8 cellular contexts compared by ENCODE assay signal in the genomic region with DNA sequence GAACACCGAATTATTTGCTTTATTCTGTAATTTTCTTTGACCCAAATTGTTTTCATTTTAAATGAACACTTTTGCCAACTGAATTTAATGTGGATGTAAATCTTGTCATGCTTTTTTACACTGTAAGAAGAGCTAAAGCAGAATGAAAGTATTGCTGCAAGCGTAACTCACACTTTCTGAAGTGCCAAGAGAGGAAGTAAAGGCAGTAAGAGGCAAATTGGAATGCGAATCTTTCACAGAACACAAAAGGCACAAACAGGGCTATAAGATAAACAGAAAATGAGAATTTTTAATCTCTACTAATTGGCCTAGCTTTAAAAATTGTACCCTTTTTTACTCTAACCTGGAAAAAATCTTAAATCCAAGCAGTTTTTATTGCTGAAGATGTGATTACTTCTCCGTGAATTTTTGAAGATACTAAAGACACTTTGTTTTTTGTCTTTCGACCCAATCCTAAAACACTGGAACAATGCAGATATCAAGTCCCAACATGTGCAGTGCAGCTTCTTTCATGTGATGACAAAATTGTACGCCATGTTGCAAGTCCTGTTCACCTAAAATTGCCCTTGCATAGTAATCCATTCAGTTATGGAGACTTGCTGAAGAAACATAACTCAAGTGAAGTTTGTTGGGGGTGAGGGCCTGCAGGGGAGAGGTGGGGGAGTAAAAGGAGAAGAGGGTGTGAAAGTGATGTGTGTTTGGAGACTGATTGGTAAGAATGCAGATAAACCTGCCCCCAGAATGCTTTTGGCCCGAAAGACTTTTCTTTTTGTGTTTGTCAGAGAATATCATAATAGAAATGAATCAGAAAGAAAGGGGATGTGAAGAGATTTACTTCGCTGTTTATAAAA. TPM values are rescaled to one million over a fixed set of nuclear protein-coding genes. Genes with fewer than 3 reads are reported as not detected.
A peak's percentile ranks its signal among the peaks of the same experiment; 100 is the strongest.
DNase-seq lines count a peak whose midpoint lies in the region; ATAC-seq, FAIRE-seq and TF ChIP-seq lines count a peak whose summit lies in the region.

No MANE protein-coding gene starts in this region.

- DNase-seq in Calu3 (no peak), NOMO-1 treated with DMSO at 0.1 percent for 48 hours (lab: John Stamatoyannopoulos, UW; ENCODE audit: unreplicated experiment) (peak; percentile 47), H1 (ENCODE audit: low read depth in 1 of 2, low spot score in 2 of 2) (no peak), neural crest cell (ENCODE audit: low read depth, low spot score) (no peak)

- H3K36me3 ChIP-seq in H1 (ENCODE audit: control insufficient read depth in 2 of 4, insufficient read depth in 4 of 4, low read length in 3 of 4): peaks cover 6 to 29% (median 23%) of the 10 kb centered on the region in 4 experiments

- peak overlapping the region in 3 of 4 experiments; percentile 68 to 74 (median 73); a peak in 6 of 7 replicates for H3K9ac ChIP-seq in H1 (replicated peaks in 1 of 4; ENCODE audit: extremely low read depth in 1 of 4, low read depth in 3 of 4, low read length in 3 of 4)

- peaks cover 46% of the 10 kb centered on the region for H3K4me1 Mint-ChIP-seq in Calu3 (ENCODE audit: low read depth, unreplicated experiment)
- H3K4me1 Mint-ChIP-seq in neural crest cell: peaks cover 65% of the 10 kb centered on the region

- intact Hi-C loops in Calu3 (cut with micrococcal nuclease; ENCODE audit: unreplicated experiment): loop anchor here (10.0 kb wide), 1 partner anchor 168 kb away; no protein-coding TSS in a partner anchor

- H3K9me3 Mint-ChIP-seq in Calu3 (ENCODE audit: low read depth, unreplicated experiment): no peaks in the 10 kb centered on the region
- H3K9me3 Mint-ChIP-seq in neural crest cell: no peaks in the 10 kb centered on the region

- H3K36me3 Mint-ChIP-seq in Calu3 (ENCODE audit: insufficient read depth, unreplicated experiment) (peaks cover 41% of the 10 kb centered on the region), neural crest cell (ENCODE audit: low read depth) (peaks cover 5% of the 10 kb centered on the region)

- H3K18ac ChIP-seq in H1 (ENCODE audit: extremely low read depth, low read length): peak overlapping the region; percentile 25; the same call in 1 of the 2 replicates

- TSS peak; percentile 44 for BruUV-seq in Calu3 (replicated peaks; lab: Mats Ljungman, UMichigan)

- H3K27me3 ChIP-seq in H1 (replicated peaks in 1 of 4; ENCODE audit: control insufficient read depth in 3 of 4, extremely low read depth in 1 of 4, insufficient read depth in 3 of 4, low read length in 3 of 4): no peaks in the 10 kb centered on the region

- 41% methylated on average over 8 of the region's 8 CpGs; no CpG with 5 or more reads in 1 of the 2 experiments for WGBS in H1 (ENCODE audit: extremely low coverage in 1 of 2, insufficient coverage in 1 of 2, insufficient read length in 1 of 2, insufficient replicate concordance in 2 of 2, low coverage in 1 of 2, low lambda C conversion rate in 2 of 2, missing lambda C conversion rate in 1 of 2), 2 experiments

- H3K56ac ChIP-seq in H1 (replicated peaks; ENCODE audit: insufficient read length, low read depth, low read length): no peak overlapping the region

- FAIRE-seq in H1 (lab: Jason Lieb, UNC): no peak

- no peak overlapping the region for H4K5ac ChIP-seq in H1 (ENCODE audit: insufficient read length, low read depth, low read length)

- no peak overlapping the region for H4K8ac ChIP-seq in H1 (ENCODE audit: extremely low read depth, insufficient read depth, low read length)

- H3K4me2 ChIP-seq in H1 (ENCODE audit: insufficient read depth in 1 of 2, low read depth in 2 of 2, low read length in 2 of 2): peak overlapping the region; percentile 78 to 95

- CTCF ChIA-PET in Calu3 (lab: Charles Lee): interaction anchor here (0.5 to 0.6 kb wide), 2 partner anchors 10 to 376 kb away, joined by 3 to 4 read pairs; no protein-coding TSS in a partner anchor
- CTCF ChIA-PET in H1 (lab: Charles Lee; ENCODE audit: partially characterized antibody): interaction anchor here (0.6 to 2.1 kb wide), 9 partner anchors 9 to 274 kb away, joined by 3 to 7 read pairs (median 3); no protein-coding TSS in a partner anchor

- H3K23ac ChIP-seq in H1 (ENCODE audit: insufficient read length): no peak overlapping the region

- peaks cover 14 to 24% of the 10 kb centered on the region in 2 experiments for H4K20me1 ChIP-seq in H1 (replicated peaks in 1 of 2; ENCODE audit: control insufficient read depth in 1 of 2, insufficient read depth in 2 of 2, low read length in 2 of 2)

- no peak overlapping the region for H3K4ac ChIP-seq in H1 (replicated peaks; ENCODE audit: insufficient read length, low read depth, low read length)

- no peak for TF ChIP-seq RAD21 in H1 (IDR thresholded peaks at IDR 0.05 in 1 of 2, conservative IDR thresholded peaks at IDR 0.05 in 1 of 2; ENCODE audit: low read depth in 2 of 2, low read length in 2 of 2)

- H3K9me3 ChIP-seq in H1 (ENCODE audit: insufficient read depth in 2 of 2, low read depth in 1 of 2, low read length in 1 of 2): no peaks in the 10 kb centered on the region

- peaks cover 26% of the 10 kb centered on the region for H3K27me3 Mint-ChIP-seq in Calu3 (ENCODE audit: unreplicated experiment)
- no peaks in the 10 kb centered on the region for H3K27me3 Mint-ChIP-seq in neural crest cell (ENCODE audit: low read depth)

- no peak overlapping the region for H2BK120ac ChIP-seq in H1 (replicated peaks; ENCODE audit: low read depth, low read length)

- H3K27ac ChIP-seq in H1 (ENCODE audit: low read depth, low read length): peak overlapping the region; percentile 61; the same call in 1 of the 2 replicates

- no peak overlapping the region for H2AFZ ChIP-seq in H1 (ENCODE audit: low read length)

- no peak overlapping the region for H2BK12ac ChIP-seq in H1 (ENCODE audit: low read depth, low read length)

- no peak for TF ChIP-seq EP300 in H1 (IDR thresholded peaks at IDR 0.05; ENCODE audit: borderline replicate concordance in 1 of 2, low read depth in 2 of 2, low read length in 2 of 2)

- TF ChIP-seq CTCF in Calu3 (IDR thresholded peaks at IDR 0.05; ENCODE audit: unreplicated experiment): no peak
- TF ChIP-seq CTCF in H1 (IDR thresholded peaks at IDR 0.05; ENCODE audit: control extremely low read depth in 1 of 3, insufficient read depth in 1 of 3, low read depth in 1 of 3, low read length in 3 of 3): no peak
- no peak for TF ChIP-seq CTCF in neural crest cell (conservative IDR thresholded peaks at IDR 0.05)

- H3K27ac Mint-ChIP-seq in Calu3 (ENCODE audit: unreplicated experiment) (peak overlapping the region; percentile 62), neural crest cell (ENCODE audit: unreplicated experiment) (no peak overlapping the region)

- no peak overlapping the region; the same call in 1 of the 2 replicates for H2BK5ac ChIP-seq in H1 (ENCODE audit: low read depth, low read length)

- peaks cover 16% of the 10 kb centered on the region for H3K23me2 ChIP-seq in H1 (ENCODE audit: low read depth, low read length)

- H2BK15ac ChIP-seq in H1 (ENCODE audit: low read length): no peak overlapping the region

- POLR2A ChIA-PET in H1 (lab: Charles Lee; ENCODE audit: partially characterized antibody): interaction anchor here (1.0 to 3.4 kb wide), 10 partner anchors 9 to 113 kb away, joined by 3 to 58 read pairs (median 6); a partner anchor contains a TSS

- H3K4me3 ChIP-seq in H1 (ENCODE audit: extremely low read depth in 1 of 4, insufficient read depth in 2 of 4, low read depth in 3 of 4, low read length in 4 of 4): peak overlapping the region; percentile 92 to 100 (median 95)

- no peak for ATAC-seq in HG03139 (IDR thresholded peaks at IDR 0.05; ENCODE audit: unreplicated experiment)
- no peak for ATAC-seq in HG03457 (IDR thresholded peaks at IDR 0.05; ENCODE audit: unreplicated experiment)
- no peak for ATAC-seq in GM18870 (IDR thresholded peaks at IDR 0.05; ENCODE audit: unreplicated experiment)
- no peak for ATAC-seq in HG02610 (IDR thresholded peaks at IDR 0.05; ENCODE audit: unreplicated experiment)

- peaks cover 27 to 69% of the 10 kb centered on the region in 2 experiments for H3K79me2 ChIP-seq in H1 (ENCODE audit: control insufficient read depth in 1 of 2, insufficient read depth in 2 of 2, low read length in 2 of 2)

- no peak overlapping the region for H2AK5ac ChIP-seq in H1 (ENCODE audit: low read depth, low read length)

- peaks cover 5 to 13% (median 8%) of the 10 kb centered on the region in 4 experiments; a peak in 6 of 7 replicates for H3K4me1 ChIP-seq in H1 (replicated peaks in 1 of 4; ENCODE audit: control insufficient read depth in 3 of 4, insufficient read depth in 4 of 4, low read length in 3 of 4)

- peaks cover 4% of the 10 kb centered on the region; the same call in 1 of the 2 replicates for H3K79me1 ChIP-seq in H1 (ENCODE audit: low read depth, low read length)

- H3K4me3 Mint-ChIP-seq in Calu3 (ENCODE audit: low read depth, unreplicated experiment): peak overlapping the region; percentile 77
- H3K4me3 Mint-ChIP-seq in neural crest cell: peak overlapping the region; percentile 97

- TF ChIP-seq POLR2A in H1 (IDR thresholded peaks at IDR 0.05; ENCODE audit: control extremely low read depth in 1 of 2, low read depth in 2 of 2, low read length in 2 of 2): no peak; a peak in 1 of 3 replicates

- H3K14ac ChIP-seq in H1 (ENCODE audit: insufficient read length): no peak overlapping the region

- H4K91ac ChIP-seq in H1 (replicated peaks; ENCODE audit: insufficient read length, low read length): no peak overlapping the region

- H2BK20ac ChIP-seq in H1 (ENCODE audit: low read length): no peak overlapping the region

TF ChIP-seq in H1, 55 proteins besides CTCF, POLR2A, EP300 and RAD21 (continues in another document):
- TF ChIP-seq, protein P1, sequence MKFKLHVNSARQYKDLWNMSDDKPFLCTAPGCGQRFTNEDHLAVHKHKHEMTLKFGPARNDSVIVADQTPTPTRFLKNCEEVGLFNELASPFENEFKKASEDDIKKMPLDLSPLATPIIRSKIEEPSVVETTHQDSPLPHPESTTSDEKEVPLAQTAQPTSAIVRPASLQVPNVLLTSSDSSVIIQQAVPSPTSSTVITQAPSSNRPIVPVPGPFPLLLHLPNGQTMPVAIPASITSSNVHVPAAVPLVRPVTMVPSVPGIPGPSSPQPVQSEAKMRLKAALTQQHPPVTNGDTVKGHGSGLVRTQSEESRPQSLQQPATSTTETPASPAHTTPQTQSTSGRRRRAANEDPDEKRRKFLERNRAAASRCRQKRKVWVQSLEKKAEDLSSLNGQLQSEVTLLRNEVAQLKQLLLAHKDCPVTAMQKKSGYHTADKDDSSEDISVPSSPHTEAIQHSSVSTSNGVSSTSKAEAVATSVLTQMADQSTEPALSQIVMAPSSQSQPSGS (IDR thresholded peaks at IDR 0.05; ENCODE audit: low read length): no peak

RNA-seq across cellular contexts. Expression of a gene that starts 1.4 kb away (rescaled TPM):
- total RNA-seq in Calu3 (2022) (10.6 and 11.2 TPM in 2 replicates), neural crest cell (65.3 and 66.5 TPM in 2 replicates)
- total RNA-seq in H1 (2021; fragmentation: NEBNext Ultra II Directional; extraction: Animal tissue kit (Norgen Biotek cat#: 25700)): 115 and 118 TPM in 2 replicates
- polyA plus RNA-seq in H1 (2011; rRNA removed): 81.0 and 102 TPM in 2 replicates
- 72.8 TPM for polyA plus RNA-seq in H1 (2011; cell fraction: cytosol; rRNA removed)
- 106 TPM for polyA plus RNA-seq in H1 (2011; cell fraction: nucleus; rRNA removed)
- polyA plus RNA-seq in H1 (2012, experiment 1 of 2): 76.9 to 100 TPM (median 95.5 TPM) in 4 replicates
- polyA plus RNA-seq in H1 (2012, experiment 2 of 2): 74.6 TPM
- polyA plus RNA-seq in H1 (2013, experiment 1 of 2): 73.7 TPM
- polyA plus RNA-seq in H1 (2013, experiment 2 of 2): 74.8 TPM
- 70.8 and 83.0 TPM in 2 replicates for polyA minus RNA-seq in H1 (2011; rRNA and poly(A)+ RNA removed)
- 63.8 TPM for polyA minus RNA-seq in H1 (2011; cell fraction: cytosol; rRNA and poly(A)+ RNA removed)
- 57.6 TPM for polyA minus RNA-seq in H1 (2011; cell fraction: nucleus; rRNA and poly(A)+ RNA removed)
